In genomic region chr5:54985301-54986268, GRCh38 we compare ENCODE assay signal across 10 cellular contexts. TPM values are rescaled to one million over a fixed set of nuclear protein-coding genes. Genes with fewer than 3 reads are reported as not detected.
DNase-seq lines count a peak whose midpoint lies in the region; ATAC-seq and TF ChIP-seq lines count a peak whose summit lies in the region.
"Had no signal": no experiment of that assay in that cellular context is flagged by ENCODE, and none has a peak within 500 bp of the region (broad histone marks: within the 10 kb centered on the region; RNA-seq: fewer than 3 reads in every experiment).

TSS of gene ESM1 (minus strand) at chr5:54985593. CDS start at chr5:54985517, 76 bp downstream.

- H3K9me3 ChIP-seq in Caco-2: no peaks in the 10 kb centered on the region
- H3K9me3 ChIP-seq: adrenal gland, right atrium auricular region had no signal

- POLR2A ChIA-PET in Caco-2 (lab: Charles Lee): interaction anchor here (0.6 kb wide), 1 partner anchor 174 kb away, joined by 3 read pairs; no protein-coding TSS in a partner anchor

- H3K4me3 ChIP-seq in Caco-2 (ENCODE audit: low read depth, low read length): no peak within 1 kb of the TSS
- H3K4me3 ChIP-seq in LNCaP clone FGC (ENCODE audit: low read depth, low read length): no peak within 1 kb of the TSS
- H3K4me3 ChIP-seq: adrenal gland, right atrium auricular region had no signal

- ATAC-seq in HG03039 (IDR thresholded peaks at IDR 0.05; ENCODE audit: unreplicated experiment) (no peak), GM18868 (IDR thresholded peaks at IDR 0.05; ENCODE audit: unreplicated experiment) (no peak)

- no peak within 1 kb of the TSS for H3K27ac Mint-ChIP-seq in Caco-2 (ENCODE audit: unreplicated experiment)

- peaks cover 8% of the 10 kb centered on the region for H3K4me1 Mint-ChIP-seq in Caco-2 (ENCODE audit: low read depth, unreplicated experiment)

- H3K4me1 ChIP-seq in Caco-2: peaks cover 7% of the 10 kb centered on the region; the same call in 1 of the 2 replicates
- H3K4me1 ChIP-seq: adrenal gland had no signal

- peak; percentile 24 to 45 for DNase-seq in Caco-2
- peak; percentile 6 for DNase-seq in LNCaP clone FGC (ENCODE audit: low read depth)
- peak; percentile 87 to 96 for DNase-seq in dermis microvascular lymphatic vessel endothelial cell (ENCODE audit: low read depth in 2 of 2)
- peak; percentile 68 for DNase-seq in non-pigmented ciliary epithelial cell (ENCODE audit: low read depth)
- no peak for DNase-seq in GM10266 (ENCODE audit: extremely low spot score)
- no peak for DNase-seq in NCI-H446 treated with DMSO at 0.1 percent for 48 hours (lab: John Stamatoyannopoulos, UW)

- no peaks in the 10 kb centered on the region for H3K36me3 Mint-ChIP-seq in Caco-2 (ENCODE audit: insufficient read depth, unreplicated experiment)

- no peaks in the 10 kb centered on the region for H3K9me3 Mint-ChIP-seq in Caco-2 (ENCODE audit: unreplicated experiment)

- TF ChIP-seq CTCF in Caco-2 (IDR thresholded peaks at IDR 0.05; ENCODE audit: insufficient read depth in 1 of 2, low read depth in 1 of 2, low read length in 1 of 2, severe bottlenecking in 1 of 2, unreplicated experiment in 1 of 2): no peak
- TF ChIP-seq CTCF in LNCaP clone FGC (IDR thresholded peaks at IDR 0.05; ENCODE audit: control insufficient read depth, extremely low read depth, insufficient read depth): peak; percentile 26; the same call in 1 of the 2 replicates
- TF ChIP-seq CTCF in GM10266 (IDR thresholded peaks at IDR 0.05; ENCODE audit: control insufficient read depth, insufficient read depth, low read depth, missing control alignments): no peak

- BruUV-seq in Caco-2 (replicated peaks; lab: Mats Ljungman, UMichigan): no TSS peak

- H3K4me3 Mint-ChIP-seq in Caco-2 (ENCODE audit: unreplicated experiment): peak within 1 kb of the TSS; percentile 54

- intact Hi-C loops in Caco-2 (cut with micrococcal nuclease; ENCODE audit: unreplicated experiment): no loop called here

- H3K36me3 ChIP-seq in Caco-2 (ENCODE audit: control insufficient read depth, insufficient read depth, low read length): no peaks in the 10 kb centered on the region
- H3K36me3 ChIP-seq: adrenal gland, right atrium auricular region had no signal

- CTCF ChIA-PET in Caco-2 (lab: Charles Lee): no interaction called here

- H3K27me3 ChIP-seq in Caco-2 (replicated peaks; ENCODE audit: control insufficient read depth, insufficient read depth, low read length): no peaks in the 10 kb centered on the region; the same call in 1 of the 2 replicates
- H3K27me3 ChIP-seq: right atrium auricular region had no signal

- peaks cover 11% of the 10 kb centered on the region for H3K27me3 Mint-ChIP-seq in Caco-2 (ENCODE audit: insufficient read depth, unreplicated experiment)

RNA-seq across cellular contexts. Expression of gene ESM1, which starts in this region (rescaled TPM):
- total RNA-seq in Caco-2 (2022) (not detected in 2 replicates), dermis microvascular lymphatic vessel endothelial cell (69.5 and 73.0 TPM in 2 replicates)
- total RNA-seq: right atrium auricular region had no signal

Comparison
In these comparisons a context has a peak if more than half of its experiments do, and no peak if none do; other contexts are left out.
1. RNA of gene ESM1 (total RNA-seq): 69.5 to 73.0 TPM in dermis microvascular lymphatic vessel endothelial cell; not detected in Caco-2; every median in the first group is over 10 times any median in the second.
2. Peak in DNase-seq in Caco-2; RNA of the gene not detected or under 1 TPM.
3. DNase-seq: peak in LNCaP clone FGC (single experiment), dermis microvascular lymphatic vessel endothelial cell (2 of 2) and non-pigmented ciliary epithelial cell (single experiment); none in GM10266 (single experiment) and NCI-H446 treated with DMSO at 0.1 percent for 48 hours (single experiment).